7 cellular contexts compared by ENCODE assay signal in genomic region chr19:45498411-45499195, GRCh38. TPM values are rescaled to one million over a fixed set of nuclear protein-coding genes. Genes with fewer than 3 reads are reported as not detected.
A peak's percentile ranks its signal among the peaks of the same experiment; 100 is the strongest.
DNase-seq lines count a peak whose midpoint lies in the region; ATAC-seq lines count a peak whose summit lies in the region.

Gene PPM1N (plus strand): TSS chr19:45498443. CDS start chr19:45498473, 30 bp downstream.

- DNase-seq in H7 = peak; percentile 89
- peak; percentile 38 for DNase-seq in RPMI8226
- DNase-seq in activated naive CD8-positive, alpha-beta T cell treated with anti-CD3 and anti-CD28 coated beads, Interleukin-2, amount 50 U/mL, for 16 hours (ENCODE audit: low read depth, low spot score) = peak; percentile 32
- DNase-seq in stimulated activated CD8-positive, alpha-beta memory T cell treated with anti-CD3 and anti-CD28 coated beads, Interleukin-12 subunit alpha, Interleukin-12 subunit beta, amount 100 ng/mL, for 1 hour (ENCODE audit: low read depth) = peak; percentile 53
- no peak for DNase-seq in NCI-H1048 (lab: John Stamatoyannopoulos, UW)

- no peaks in the 10 kb centered on the region for H3K9me3 ChIP-seq in iPS-18c (ENCODE audit: control insufficient read depth, insufficient read depth, low read length)

- H3K27me3 ChIP-seq in H7 (ENCODE audit: control insufficient read depth, insufficient read depth, low read length) = peaks cover 28% of the 10 kb centered on the region

- H3K4me3 ChIP-seq in H7 (ENCODE audit: insufficient read depth, low read depth, low read length) (peak within 1 kb of the TSS; percentile 54), iPS-18c (ENCODE audit: insufficient read depth, low read depth, low read length) (peak within 1 kb of the TSS; percentile 58)

- H3K36me3 ChIP-seq in H7 (replicated peaks; ENCODE audit: control insufficient read depth, insufficient read depth, low read length) = no peaks in the 10 kb centered on the region; the same call in none of the 2 replicates

- no peak for ATAC-seq in GM19035 (IDR thresholded peaks at IDR 0.05; ENCODE audit: unreplicated experiment)

RNA-seq across cellular contexts. Expression of gene PPM1N, which starts in this region (rescaled TPM):
- total RNA-seq in H7 (2014; rRNA removed; shearing (Covaris generic)) = 4.0 and 9.2 TPM in 2 replicates
